ENCODE assay signal across 1 cellular context in the genomic region with DNA sequence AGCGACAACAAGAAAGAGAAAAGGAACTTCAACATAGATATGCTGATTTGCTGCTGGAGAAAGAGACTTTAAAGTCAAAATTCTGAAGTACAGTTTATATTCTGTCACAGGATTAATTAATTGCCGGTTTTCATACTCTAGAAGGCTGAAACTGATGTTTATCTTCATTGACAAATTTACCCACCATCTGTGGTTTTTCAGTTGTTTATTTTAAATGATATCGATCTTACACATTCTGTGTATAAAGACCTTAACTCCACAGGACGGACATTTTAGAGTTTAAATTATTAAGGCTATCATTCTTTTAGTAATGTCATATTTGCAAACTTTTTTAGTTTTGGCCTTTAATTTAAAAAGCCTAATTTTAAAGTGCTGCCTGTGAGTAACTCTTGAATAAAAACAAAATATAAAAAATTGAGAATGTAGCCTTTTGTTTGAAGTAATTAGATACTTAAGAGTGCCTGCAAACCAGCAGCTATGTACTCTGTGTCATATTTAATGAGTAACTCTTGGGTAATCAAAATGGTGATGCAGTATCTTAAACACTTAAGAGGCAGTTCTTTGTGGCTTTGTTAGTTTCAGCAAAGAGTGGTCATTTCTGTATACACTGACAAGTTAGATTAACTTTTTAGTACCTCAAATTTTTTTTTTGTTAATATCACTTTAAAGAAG.
TF ChIP-seq lines count a peak whose summit lies in the region.

No MANE protein-coding gene starts in this region.

TF ChIP-seq in HepG2, 621 proteins besides CTCF, POLR2A, EP300 and RAD21 (continued from another document):
- TF ChIP-seq SOX13 (IDR thresholded peaks at IDR 0.05), result no peak
- peak in 1 of 2 experiments; percentile 30; a peak in 1 of 4 replicates for TF ChIP-seq SOX13 (CRISPR knock-in tag; conservative IDR thresholded peaks at IDR 0.05 in 1 of 2, IDR thresholded peaks at IDR 0.05 in 1 of 2)
- TF ChIP-seq, protein P1, sequence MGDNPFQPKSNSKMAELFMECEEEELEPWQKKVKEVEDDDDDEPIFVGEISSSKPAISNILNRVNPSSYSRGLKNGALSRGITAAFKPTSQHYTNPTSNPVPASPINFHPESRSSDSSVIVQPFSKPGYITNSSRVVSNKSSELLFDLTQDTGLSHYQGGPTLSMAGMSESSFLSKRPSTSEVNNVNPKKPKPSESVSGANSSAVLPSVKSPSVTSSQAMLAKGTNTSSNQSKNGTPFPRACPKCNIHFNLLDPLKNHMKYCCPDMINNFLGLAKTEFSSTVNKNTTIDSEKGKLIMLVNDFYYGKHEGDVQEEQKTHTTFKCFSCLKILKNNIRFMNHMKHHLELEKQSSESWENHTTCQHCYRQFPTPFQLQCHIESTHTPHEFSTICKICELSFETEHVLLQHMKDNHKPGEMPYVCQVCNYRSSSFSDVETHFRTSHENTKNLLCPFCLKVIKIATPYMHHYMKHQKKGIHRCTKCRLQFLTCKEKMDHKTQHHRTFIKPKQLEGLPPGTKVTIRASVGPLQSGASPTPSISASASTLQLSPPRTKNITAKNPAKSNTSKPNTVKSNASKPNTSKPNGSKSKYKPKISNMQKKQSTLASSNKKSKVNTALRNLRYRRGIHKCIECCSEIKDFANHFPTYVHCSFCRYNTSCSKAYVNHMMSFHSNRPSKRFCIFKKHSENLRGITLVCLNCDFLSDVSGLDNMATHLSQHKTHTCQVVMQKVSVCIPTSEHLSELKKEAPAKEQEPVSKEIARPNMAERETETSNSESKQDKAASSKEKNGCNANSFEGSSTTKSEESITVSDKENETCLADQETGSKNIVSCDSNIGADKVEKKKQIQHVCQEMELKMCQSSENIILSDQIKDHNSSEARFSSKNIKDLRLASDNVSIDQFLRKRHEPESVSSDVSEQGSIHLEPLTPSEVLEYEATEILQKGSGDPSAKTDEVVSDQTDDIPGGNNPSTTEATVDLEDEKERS (CRISPR knock-in tag; IDR thresholded peaks at IDR 0.05), result no peak
- TF ChIP-seq, protein P2, sequence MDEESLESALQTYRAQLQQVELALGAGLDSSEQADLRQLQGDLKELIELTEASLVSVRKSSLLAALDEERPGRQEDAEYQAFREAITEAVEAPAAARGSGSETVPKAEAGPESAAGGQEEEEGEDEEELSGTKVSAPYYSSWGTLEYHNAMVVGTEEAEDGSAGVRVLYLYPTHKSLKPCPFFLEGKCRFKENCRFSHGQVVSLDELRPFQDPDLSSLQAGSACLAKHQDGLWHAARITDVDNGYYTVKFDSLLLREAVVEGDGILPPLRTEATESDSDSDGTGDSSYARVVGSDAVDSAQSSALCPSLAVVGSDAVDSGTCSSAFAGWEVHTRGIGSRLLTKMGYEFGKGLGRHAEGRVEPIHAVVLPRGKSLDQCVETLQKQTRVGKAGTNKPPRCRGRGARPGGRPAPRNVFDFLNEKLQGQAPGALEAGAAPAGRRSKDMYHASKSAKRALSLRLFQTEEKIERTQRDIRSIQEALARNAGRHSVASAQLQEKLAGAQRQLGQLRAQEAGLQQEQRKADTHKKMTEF (CRISPR knock-in tag; IDR thresholded peaks at IDR 0.05), result no peak
- peak; percentile 36; the same call in 1 of the 2 replicates for TF ChIP-seq CEBPG (CRISPR knock-in tag; IDR thresholded peaks at IDR 0.05)
- TF ChIP-seq ZNF549 (CRISPR knock-in tag; IDR thresholded peaks at IDR 0.05), result no peak
- no peak for TF ChIP-seq PAWR (CRISPR knock-in tag; IDR thresholded peaks at IDR 0.05; ENCODE audit: borderline replicate concordance)
- peak; percentile 38; the same call in 1 of the 2 replicates for TF ChIP-seq SAP130 (CRISPR knock-in tag; IDR thresholded peaks at IDR 0.05; ENCODE audit: low read depth)
- TF ChIP-seq, protein P3, sequence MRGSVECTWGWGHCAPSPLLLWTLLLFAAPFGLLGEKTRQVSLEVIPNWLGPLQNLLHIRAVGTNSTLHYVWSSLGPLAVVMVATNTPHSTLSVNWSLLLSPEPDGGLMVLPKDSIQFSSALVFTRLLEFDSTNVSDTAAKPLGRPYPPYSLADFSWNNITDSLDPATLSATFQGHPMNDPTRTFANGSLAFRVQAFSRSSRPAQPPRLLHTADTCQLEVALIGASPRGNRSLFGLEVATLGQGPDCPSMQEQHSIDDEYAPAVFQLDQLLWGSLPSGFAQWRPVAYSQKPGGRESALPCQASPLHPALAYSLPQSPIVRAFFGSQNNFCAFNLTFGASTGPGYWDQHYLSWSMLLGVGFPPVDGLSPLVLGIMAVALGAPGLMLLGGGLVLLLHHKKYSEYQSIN (CRISPR knock-in tag; IDR thresholded peaks at IDR 0.05; ENCODE audit: borderline replicate concordance), result no peak
- 0 out of 2 replicates have a peak, but pooled peaks have one; percentile 17 for TF ChIP-seq GATAD2A (CRISPR knock-in tag; IDR thresholded peaks at IDR 0.05)
- TF ChIP-seq KDM2A (CRISPR knock-in tag; IDR thresholded peaks at IDR 0.05; ENCODE audit: borderline replicate concordance, low read depth), result no peak
TF ChIP-seq in HepG2: peak in this region for 5.
